1 cellular context compared by ENCODE assay signal in genomic region chr1:26203642-26204318, GRCh38.
TF ChIP-seq lines count a peak whose summit lies in the region.

No MANE protein-coding gene starts in this region.

TF ChIP-seq in Ishikawa, 13 proteins besides CTCF, POLR2A, EP300 and RAD21 (continued from another document):
- TF ChIP-seq REST (IDR thresholded peaks at IDR 0.05; ENCODE audit: low read depth) (no peak), NFIC (IDR thresholded peaks at IDR 0.05) (no peak)
TF ChIP-seq in Ishikawa: peak in this region for 0.
